13 cellular contexts compared by ENCODE assay signal in the genomic region with DNA sequence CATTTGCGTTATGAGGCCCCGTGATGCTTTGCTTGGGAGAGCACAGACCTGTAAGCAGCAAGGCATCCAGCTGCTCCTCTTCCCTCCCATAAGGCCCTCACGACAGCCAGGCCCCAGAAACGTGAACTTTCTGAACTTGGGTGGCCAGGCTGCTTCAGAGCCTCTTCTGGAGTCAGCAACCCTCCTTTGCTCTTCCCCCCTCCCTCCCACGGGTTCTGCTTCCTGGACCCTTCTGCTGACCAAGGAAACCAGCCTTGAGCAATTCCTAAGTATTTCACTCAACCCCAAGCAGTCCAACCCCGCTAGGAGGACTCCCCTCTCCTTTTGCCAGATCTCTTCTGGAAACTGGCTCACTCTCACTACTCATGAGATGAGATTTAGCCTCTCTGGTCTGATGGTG.
DNase-seq lines count a peak whose midpoint lies in the region; ATAC-seq, FAIRE-seq and TF ChIP-seq lines count a peak whose summit lies in the region.
"Had no signal": no experiment of that assay in that cellular context is flagged by ENCODE, and none has a peak within 500 bp of the region (broad histone marks: within the 10 kb centered on the region; RNA-seq: fewer than 3 reads in every experiment).

No MANE protein-coding gene starts in this region.

- H3K36me3 ChIP-seq in liver (ENCODE audit: control insufficient read depth in 4 of 4, insufficient read depth in 3 of 4, low read depth in 1 of 4, low read length in 3 of 4): no peaks in the 10 kb centered on the region
- no peaks in the 10 kb centered on the region; a peak in 2 of 5 replicates for H3K36me3 ChIP-seq in HepG2 (replicated peaks in 1 of 2; ENCODE audit: control insufficient read depth in 1 of 2, insufficient read depth in 2 of 2, low read length in 2 of 2)
- H3K36me3 ChIP-seq in fibroblast of lung (ENCODE audit: control insufficient read depth, insufficient read depth, low read length): no peaks in the 10 kb centered on the region
- H3K36me3 ChIP-seq in aorta (ENCODE audit: control insufficient read depth in 1 of 2, insufficient read depth in 2 of 2, low read length in 1 of 2): no peaks in the 10 kb centered on the region

- H3K9ac ChIP-seq in liver (ENCODE audit: low read depth in 1 of 2, low read length in 2 of 2) (no peak overlapping the region), HepG2 (ENCODE audit: insufficient read depth, low read depth, low read length) (no peak overlapping the region), fibroblast of lung (ENCODE audit: insufficient read depth, low read length) (no peak overlapping the region)

- DNase-seq in HepG2 (ENCODE audit: low spot score): no peak
- DNase-seq in fibroblast of lung (ENCODE audit: low read depth in 2 of 2): peak in 1 of 2 donors; percentile 84
- no peak for DNase-seq in nephron progenitor cell
- DNase-seq in aorta: peak in 1 of 2 donors; percentile 81
- DNase-seq in HuH-7 (ENCODE audit: low spot score): no peak
- DNase-seq in DMS79 (lab: John Stamatoyannopoulos, UW): no peak
- DNase-seq: activated naive CD4-positive, alpha-beta T cell treated with anti-CD3 and anti-CD28 coated beads for 36 hours had no signal

- H3K27ac ChIP-seq in liver (ENCODE audit: low read depth in 1 of 2, low read length in 2 of 2): peak overlapping the region; percentile 29 to 61
- H3K27ac ChIP-seq in HepG2 (ENCODE audit: extremely low read length, insufficient read depth, low read length): no peak overlapping the region
- peak overlapping the region; percentile 45 for H3K27ac ChIP-seq in fibroblast of lung (ENCODE audit: insufficient read depth, low read length)
- no peak overlapping the region for H3K27ac ChIP-seq in aorta (ENCODE audit: low read depth in 1 of 2, low read length in 2 of 2)

- H3K27me3 ChIP-seq in liver (ENCODE audit: control insufficient read depth in 4 of 4, insufficient read depth in 4 of 4, low read length in 3 of 4): no peaks in the 10 kb centered on the region
- no peaks in the 10 kb centered on the region for H3K27me3 ChIP-seq in HepG2 (ENCODE audit: control insufficient read depth in 1 of 2, insufficient read depth in 2 of 2, low read length in 2 of 2)
- no peaks in the 10 kb centered on the region for H3K27me3 ChIP-seq in fibroblast of lung (ENCODE audit: control insufficient read depth, insufficient read depth, low read length)
- H3K27me3 ChIP-seq in aorta (ENCODE audit: control insufficient read depth in 1 of 2, insufficient read depth in 2 of 2, low read length in 1 of 2): no peaks in the 10 kb centered on the region

- FAIRE-seq in HepG2 (lab: Jason Lieb, UNC): no peak
- FAIRE-seq: A204.1, frontal cortex, TTC549 had no signal

- H3K9me3 ChIP-seq in liver (ENCODE audit: control insufficient read depth in 4 of 4, low read length in 3 of 4): no peaks in the 10 kb centered on the region
- no peaks in the 10 kb centered on the region for H3K9me3 ChIP-seq in HepG2 (ENCODE audit: low read length)
- no peaks in the 10 kb centered on the region for H3K9me3 ChIP-seq in fibroblast of lung (ENCODE audit: control insufficient read depth, insufficient read depth, low read depth, low read length)
- H3K9me3 ChIP-seq in aorta (ENCODE audit: control insufficient read depth, low read length): no peaks in the 10 kb centered on the region

- peak overlapping the region; percentile 11 for H3K4me3 Mint-ChIP-seq in nephron progenitor cell
- H3K4me3 Mint-ChIP-seq: activated naive CD4-positive, alpha-beta T cell treated with anti-CD3 and anti-CD28 coated beads for 36 hours; neural crest cell had no signal

- no peak for TF ChIP-seq CTCF in liver (IDR thresholded peaks at IDR 0.05; ENCODE audit: low read depth, low read length, missing input control)
- TF ChIP-seq CTCF in HepG2 (CRISPR knock-in tag; IDR thresholded peaks at IDR 0.05): no peak
- TF ChIP-seq CTCF in fibroblast of lung (conservative IDR thresholded peaks at IDR 0.05 in 1 of 2, IDR thresholded peaks at IDR 0.05 in 1 of 2; ENCODE audit: low read depth in 1 of 2, low read length in 2 of 2): peak in 1 of 2 donors; percentile 6
- TF ChIP-seq CTCF in nephron progenitor cell (IDR thresholded peaks at IDR 0.05): no peak

- H3K4me2 ChIP-seq in HepG2 (ENCODE audit: low read depth, low read length) (no peak overlapping the region), fibroblast of lung (ENCODE audit: extremely low read depth, insufficient read depth, low read length) (peak overlapping the region; percentile 56)

- intact Hi-C loops in HepG2 (cut with micrococcal nuclease; ENCODE audit: unreplicated experiment) (no loop called here), aorta (cut with DNase I) (no loop called here)

- H2AFZ ChIP-seq in HepG2 (ENCODE audit: low read length) (no peak overlapping the region), fibroblast of lung (ENCODE audit: low read length) (peak overlapping the region; percentile 31)

- no peaks in the 10 kb centered on the region for H3K27me3 Mint-ChIP-seq in nephron progenitor cell (ENCODE audit: low read depth, poor library complexity)

- POLR2A ChIA-PET in HepG2 (lab: Yijun Ruan, JAX): no interaction called here

- in situ Hi-C loops in HepG2 (cut with HindIII; ENCODE audit: extremely low pct_ligation_motif_present, low pct_unique_long_range_greater_than_20kb): no loop called here

- H3K27ac Mint-ChIP-seq in nephron progenitor cell: peak overlapping the region; percentile 96
- H3K27ac Mint-ChIP-seq: activated naive CD4-positive, alpha-beta T cell treated with anti-CD3 and anti-CD28 coated beads for 36 hours had no signal

- TF ChIP-seq EP300 in HepG2 (IDR thresholded peaks at IDR 0.05; ENCODE audit: low read depth in 2 of 2, low read length in 2 of 2) (no peak), HepG2 (CRISPR knock-in tag; IDR thresholded peaks at IDR 0.05; ENCODE audit: borderline replicate concordance) (no peak)

- peaks cover 0 to 8% (median 0%) of the 10 kb centered on the region in 4 donors for H3K4me1 ChIP-seq in liver (ENCODE audit: control insufficient read depth in 4 of 4, insufficient read depth in 4 of 4, low read length in 3 of 4)
- peaks cover 18% of the 10 kb centered on the region for H3K4me1 ChIP-seq in HepG2 (ENCODE audit: insufficient read depth, low read length)
- peaks cover 11% of the 10 kb centered on the region for H3K4me1 ChIP-seq in fibroblast of lung (ENCODE audit: control insufficient read depth, extremely low read depth, insufficient read depth, low read length)
- no peaks in the 10 kb centered on the region for H3K4me1 ChIP-seq in aorta (ENCODE audit: control insufficient read depth in 1 of 2, insufficient read depth in 2 of 2, low read length in 2 of 2)

- BruUV-seq in HepG2 (replicated peaks; lab: Mats Ljungman, UMichigan): no TSS peak

- no peak for ATAC-seq in HepG2
- peak; percentile 26 for ATAC-seq in aorta (ENCODE audit: low FRiP score)
- ATAC-seq in HG02623 (IDR thresholded peaks at IDR 0.05; ENCODE audit: unreplicated experiment): no peak

- H3K9me3 Mint-ChIP-seq in nephron progenitor cell: no peaks in the 10 kb centered on the region
- H3K9me3 Mint-ChIP-seq: activated naive CD4-positive, alpha-beta T cell treated with anti-CD3 and anti-CD28 coated beads for 36 hours; neural crest cell had no signal

- no peak for TF ChIP-seq RAD21 in liver (IDR thresholded peaks at IDR 0.05)
- TF ChIP-seq RAD21 in HepG2 (CRISPR knock-in tag; IDR thresholded peaks at IDR 0.05): no peak

- H3K4me3 ChIP-seq in liver (ENCODE audit: low read depth in 1 of 3, low read length in 3 of 3) (no peak overlapping the region), HepG2 (replicated peaks in 1 of 3; ENCODE audit: insufficient read depth in 1 of 3, low read depth in 2 of 3, low read length in 3 of 3) (no peak overlapping the region), fibroblast of lung (replicated peaks in 1 of 4; ENCODE audit: control extremely low read depth in 1 of 4, insufficient read depth in 1 of 4, low read depth in 3 of 4, low read length in 4 of 4) (no peak overlapping the region), aorta (ENCODE audit: low read length in 2 of 2) (no peak overlapping the region)

- H4K20me1 ChIP-seq in HepG2 (ENCODE audit: insufficient read depth, low read length) (no peaks in the 10 kb centered on the region), fibroblast of lung (ENCODE audit: control insufficient read depth, extremely low read depth, insufficient read depth, low read length) (no peaks in the 10 kb centered on the region)

- no peaks in the 10 kb centered on the region for H3K36me3 Mint-ChIP-seq in nephron progenitor cell (ENCODE audit: low read depth)

- H3K79me2 ChIP-seq in HepG2 (ENCODE audit: insufficient read depth, low read length) (no peaks in the 10 kb centered on the region), fibroblast of lung (ENCODE audit: control insufficient read depth, insufficient read depth, low read length) (peaks cover 3% of the 10 kb centered on the region)

- CTCF ChIA-PET in HepG2 (lab: Yijun Ruan, JAX; ENCODE audit: low intra/inter-chr PET ratio, low total read pairs): no interaction called here

- no peak for TF ChIP-seq POLR2A in HepG2 (IDR thresholded peaks at IDR 0.05; ENCODE audit: insufficient read depth in 1 of 2, low read depth in 2 of 2, low read length in 2 of 2)

- WGBS in liver: 63% methylated on average over 6 of the region's 6 CpGs
- 77% methylated on average over 6 of the region's 6 CpGs for WGBS in HepG2 (ENCODE audit: low lambda C conversion rate)
- 73 to 76% methylated on average over 6 of the region's 6 CpGs for WGBS in aorta, 2 donors

- H3K4me1 Mint-ChIP-seq in nephron progenitor cell: peaks cover 37% of the 10 kb centered on the region

TF ChIP-seq in liver, 16 proteins besides CTCF, POLR2A, EP300 and RAD21:
- no peak for TF ChIP-seq HNF4A (conservative IDR thresholded peaks at IDR 0.05)
- TF ChIP-seq, protein P1, sequence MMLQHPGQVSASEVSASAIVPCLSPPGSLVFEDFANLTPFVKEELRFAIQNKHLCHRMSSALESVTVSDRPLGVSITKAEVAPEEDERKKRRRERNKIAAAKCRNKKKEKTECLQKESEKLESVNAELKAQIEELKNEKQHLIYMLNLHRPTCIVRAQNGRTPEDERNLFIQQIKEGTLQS (IDR thresholded peaks at IDR 0.05): no peak
- TF ChIP-seq NR2F2 (IDR thresholded peaks at IDR 0.05): peak; percentile 15
- TF ChIP-seq SP1 (IDR thresholded peaks at IDR 0.05): peak; percentile 26
TF ChIP-seq in liver: peak in this region for 2.

TF ChIP-seq in HepG2, 621 proteins besides CTCF, POLR2A, EP300 and RAD21 (continues in another document):
- TF ChIP-seq, protein P2, sequence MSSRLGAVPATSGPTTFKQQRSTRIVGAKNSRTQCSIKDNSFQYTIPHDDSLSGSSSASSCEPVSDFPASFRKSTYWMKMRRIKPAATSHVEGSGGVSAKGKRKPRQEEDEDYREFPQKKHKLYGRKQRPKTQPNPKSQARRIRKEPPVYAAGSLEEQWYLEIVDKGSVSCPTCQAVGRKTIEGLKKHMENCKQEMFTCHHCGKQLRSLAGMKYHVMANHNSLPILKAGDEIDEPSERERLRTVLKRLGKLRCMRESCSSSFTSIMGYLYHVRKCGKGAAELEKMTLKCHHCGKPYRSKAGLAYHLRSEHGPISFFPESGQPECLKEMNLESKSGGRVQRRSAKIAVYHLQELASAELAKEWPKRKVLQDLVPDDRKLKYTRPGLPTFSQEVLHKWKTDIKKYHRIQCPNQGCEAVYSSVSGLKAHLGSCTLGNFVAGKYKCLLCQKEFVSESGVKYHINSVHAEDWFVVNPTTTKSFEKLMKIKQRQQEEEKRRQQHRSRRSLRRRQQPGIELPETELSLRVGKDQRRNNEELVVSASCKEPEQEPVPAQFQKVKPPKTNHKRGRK (CRISPR knock-in tag; IDR thresholded peaks at IDR 0.05): no peak
- no peak for TF ChIP-seq ZNF792 (CRISPR knock-in tag; IDR thresholded peaks at IDR 0.05)

Comparison
In these comparisons a context has a peak if more than half of its experiments do, and no peak if none do; other contexts are left out.
1. H3K27ac ChIP-seq: peak in liver (2 of 2) and fibroblast of lung (single experiment); none in HepG2 (single experiment) and aorta (0 of 2).